ENCODE assay signal across 24 cellular contexts in genomic region chr2:215970425-215970824, GRCh38. TPM values are rescaled to one million over a fixed set of nuclear protein-coding genes. Genes with fewer than 3 reads are reported as not detected.
DNase-seq lines count a peak whose midpoint lies in the region; ATAC-seq and TF ChIP-seq lines count a peak whose summit lies in the region.
"Had no signal": no experiment of that assay in that cellular context is flagged by ENCODE, and none has a peak within 500 bp of the region (broad histone marks: within the 10 kb centered on the region; RNA-seq: fewer than 3 reads in every experiment).

No MANE protein-coding gene starts in this region.

- no peak overlapping the region for H3K4me2 ChIP-seq in smooth muscle cell
- H3K4me2 ChIP-seq: hepatocyte had no signal

- TF ChIP-seq CTCF in foreskin keratinocyte (conservative IDR thresholded peaks at IDR 0.05) (no peak), smooth muscle cell (IDR thresholded peaks at IDR 0.05; ENCODE audit: borderline replicate concordance, insufficient read depth, poor library complexity, severe bottlenecking) (no peak)

- H3K36me3 ChIP-seq in smooth muscle cell (ENCODE audit: low read depth) = no peaks in the 10 kb centered on the region
- H3K36me3 ChIP-seq: esophagus muscularis mucosa, prostate gland, suprapubic skin had no signal

- H3F3A ChIP-seq in smooth muscle cell (ENCODE audit: low read depth) = peaks cover 8% of the 10 kb centered on the region

- H3K36me3 Mint-ChIP-seq in activated CD4-positive, alpha-beta memory T cell treated with anti-CD3 and anti-CD28 coated beads for 36 hours = peaks cover 17% of the 10 kb centered on the region
- H3K36me3 Mint-ChIP-seq in activated CD4-positive, alpha-beta memory T cell treated with anti-CD3 and anti-CD28 coated beads, Interleukin-2, amount 10 ng/mL, durations not matched to agents 7 days and 5 days (ENCODE audit: low read depth) = peaks cover 27% of the 10 kb centered on the region
- peaks cover 11% of the 10 kb centered on the region for H3K36me3 Mint-ChIP-seq in activated T-helper 17 cell treated with anti-CD3 and anti-CD28 coated beads, Interleukin-2, amount 50 U/mL, for 72 hours (ENCODE audit: low read depth)

- ATAC-seq in activated T-helper 17 cell treated with anti-CD3 and anti-CD28 coated beads, Interleukin-2, amount 50 U/mL, for 72 hours (replicated peaks) = peak; percentile 96
- peak; percentile 54 for ATAC-seq in foreskin keratinocyte
- ATAC-seq: HCT116 had no signal

- POLR2A ChIA-PET in activated CD4-positive, alpha-beta memory T cell treated with anti-CD3 and anti-CD28 coated beads for 36 hours (lab: Charles Lee) = interaction anchor here (0.9 kb wide), 1 partner anchor 34 kb away, joined by 3 read pairs; no protein-coding TSS in a partner anchor
- POLR2A ChIA-PET in activated CD4-positive, alpha-beta memory T cell treated with anti-CD3 and anti-CD28 coated beads, Interleukin-2, amount 10 ng/mL, durations not matched to agents 7 days and 5 days (lab: Charles Lee) = interaction anchor here (1.1 kb wide), 1 partner anchor 46 kb away, joined by 3 read pairs; no protein-coding TSS in a partner anchor

- no peak overlapping the region for H3K4me3 Mint-ChIP-seq in activated CD4-positive, alpha-beta memory T cell treated with anti-CD3 and anti-CD28 coated beads for 36 hours
- H3K4me3 Mint-ChIP-seq in activated CD4-positive, alpha-beta memory T cell treated with anti-CD3 and anti-CD28 coated beads, Interleukin-2, amount 10 ng/mL, durations not matched to agents 7 days and 5 days = no peak overlapping the region
- H3K4me3 Mint-ChIP-seq in activated T-helper 17 cell treated with anti-CD3 and anti-CD28 coated beads, Interleukin-2, amount 50 U/mL, for 72 hours = peak overlapping the region; percentile 45
- H3K4me3 Mint-ChIP-seq: CD4-positive, alpha-beta memory T cell; nephron had no signal

- H3K79me2 ChIP-seq in smooth muscle cell (ENCODE audit: low read depth) = peaks cover 4% of the 10 kb centered on the region

- no peaks in the 10 kb centered on the region for H3K27me3 Mint-ChIP-seq in activated CD4-positive, alpha-beta memory T cell treated with anti-CD3 and anti-CD28 coated beads for 36 hours
- no peaks in the 10 kb centered on the region for H3K27me3 Mint-ChIP-seq in activated CD4-positive, alpha-beta memory T cell treated with anti-CD3 and anti-CD28 coated beads, Interleukin-2, amount 10 ng/mL, durations not matched to agents 7 days and 5 days
- no peaks in the 10 kb centered on the region for H3K27me3 Mint-ChIP-seq in activated T-helper 17 cell treated with anti-CD3 and anti-CD28 coated beads, Interleukin-2, amount 50 U/mL, for 72 hours
- H3K27me3 Mint-ChIP-seq: CD4-positive, alpha-beta memory T cell had no signal

- 89% methylated on average over 5 of the region's 5 CpGs for WGBS in smooth muscle cell (ENCODE audit: low lambda C conversion rate)

- H3K4me3 ChIP-seq in smooth muscle cell = no peak overlapping the region
- H3K4me3 ChIP-seq: esophagus muscularis mucosa, hepatocyte, PC-9, prostate gland, suprapubic skin had no signal

- H3K27ac ChIP-seq in foreskin keratinocyte = no peak overlapping the region
- H3K27ac ChIP-seq in smooth muscle cell (ENCODE audit: low read depth) = no peak overlapping the region
- H3K27ac ChIP-seq: esophagus muscularis mucosa, hepatocyte, prostate gland had no signal

- H3K4me1 Mint-ChIP-seq in activated CD4-positive, alpha-beta memory T cell treated with anti-CD3 and anti-CD28 coated beads for 36 hours (ENCODE audit: low read depth) = peaks cover 20% of the 10 kb centered on the region
- H3K4me1 Mint-ChIP-seq in activated CD4-positive, alpha-beta memory T cell treated with anti-CD3 and anti-CD28 coated beads, Interleukin-2, amount 10 ng/mL, durations not matched to agents 7 days and 5 days = peaks cover 51% of the 10 kb centered on the region
- H3K4me1 Mint-ChIP-seq in activated T-helper 17 cell treated with anti-CD3 and anti-CD28 coated beads, Interleukin-2, amount 50 U/mL, for 72 hours = peaks cover 31% of the 10 kb centered on the region
- H3K4me1 Mint-ChIP-seq: nephron had no signal

- peaks cover 3% of the 10 kb centered on the region for H3K9me3 Mint-ChIP-seq in activated CD4-positive, alpha-beta memory T cell treated with anti-CD3 and anti-CD28 coated beads for 36 hours
- peaks cover 3% of the 10 kb centered on the region for H3K9me3 Mint-ChIP-seq in activated CD4-positive, alpha-beta memory T cell treated with anti-CD3 and anti-CD28 coated beads, Interleukin-2, amount 10 ng/mL, durations not matched to agents 7 days and 5 days
- no peaks in the 10 kb centered on the region for H3K9me3 Mint-ChIP-seq in activated T-helper 17 cell treated with anti-CD3 and anti-CD28 coated beads, Interleukin-2, amount 50 U/mL, for 72 hours
- H3K9me3 Mint-ChIP-seq: nephron had no signal

- no peaks in the 10 kb centered on the region for H3K9me3 ChIP-seq in smooth muscle cell (replicated peaks; ENCODE audit: low read depth)
- H3K9me3 ChIP-seq: esophagus muscularis mucosa, prostate gland, suprapubic skin had no signal

- H3K27me3 ChIP-seq in foreskin keratinocyte (no peaks in the 10 kb centered on the region), smooth muscle cell (ENCODE audit: low read depth) (no peaks in the 10 kb centered on the region)
- H3K27me3 ChIP-seq: esophagus muscularis mucosa, hepatocyte, suprapubic skin had no signal

- H2AFZ ChIP-seq in smooth muscle cell (ENCODE audit: low read depth) = no peak overlapping the region
- H2AFZ ChIP-seq: hepatocyte, PC-9 had no signal

- intact Hi-C loops in activated CD4-positive, alpha-beta memory T cell treated with anti-CD3 and anti-CD28 coated beads for 36 hours (cut with micrococcal nuclease) = loop anchor here (1.0 kb wide), 2 partner anchors 12 to 46 kb away; no protein-coding TSS in a partner anchor

- peak overlapping the region; percentile 58 for H3K27ac Mint-ChIP-seq in activated CD4-positive, alpha-beta memory T cell treated with anti-CD3 and anti-CD28 coated beads for 36 hours
- no peak overlapping the region for H3K27ac Mint-ChIP-seq in activated CD4-positive, alpha-beta memory T cell treated with anti-CD3 and anti-CD28 coated beads, Interleukin-2, amount 10 ng/mL, durations not matched to agents 7 days and 5 days
- peak overlapping the region; percentile 58 for H3K27ac Mint-ChIP-seq in activated T-helper 17 cell treated with anti-CD3 and anti-CD28 coated beads, Interleukin-2, amount 50 U/mL, for 72 hours
- H3K27ac Mint-ChIP-seq: CD4-positive, alpha-beta memory T cell; nephron had no signal

- H3K9ac ChIP-seq in smooth muscle cell (ENCODE audit: low read depth) = no peak overlapping the region

- DNase-seq in activated CD4-positive, alpha-beta memory T cell treated with anti-CD3 and anti-CD28 coated beads for 36 hours = peak; percentile 61
- DNase-seq in activated CD4-positive, alpha-beta memory T cell treated with anti-CD3 and anti-CD28 coated beads, Interleukin-2, amount 10 ng/mL, durations not matched to agents 7 days and 5 days = no peak
- DNase-seq in ELR (ENCODE audit: low read depth) (peak; percentile 67), foreskin keratinocyte (peak in 1 of 2 donors; percentile 49), H4 (ENCODE audit: low spot score) (no peak), smooth muscle cell (lab: John Stamatoyannopoulos, UW; ENCODE audit: unreplicated experiment) (no peak)
- no peak for DNase-seq in central memory CD4-positive, alpha-beta T cell
- DNase-seq: CD4-positive, alpha-beta memory T cell; DMS79; Karpas-422; kidney; mesenchymal stem cell; NCI-H1417 treated with DMSO at 0.1 percent for 48 hours; NCI-H774; PC-9; small intestine; T1000 had no signal

- peaks cover 25% of the 10 kb centered on the region for H3K4me1 ChIP-seq in foreskin keratinocyte
- no peaks in the 10 kb centered on the region for H3K4me1 ChIP-seq in smooth muscle cell (ENCODE audit: low read depth)
- H3K4me1 ChIP-seq: prostate gland had no signal

- H4K20me1 ChIP-seq in smooth muscle cell (ENCODE audit: low read depth) = no peaks in the 10 kb centered on the region

- CTCF ChIA-PET in activated CD4-positive, alpha-beta memory T cell treated with anti-CD3 and anti-CD28 coated beads for 36 hours (lab: Charles Lee) = interaction anchor here (0.5 to 1.4 kb wide), 2 partner anchors 53 to 62 kb away, joined by 3 to 8 read pairs; no protein-coding TSS in a partner anchor
- CTCF ChIA-PET in activated CD4-positive, alpha-beta memory T cell treated with anti-CD3 and anti-CD28 coated beads, Interleukin-2, amount 10 ng/mL, durations not matched to agents 7 days and 5 days (lab: Charles Lee) = interaction anchor here (0.6 kb wide), 1 partner anchor 258 kb away, joined by 3 read pairs; no protein-coding TSS in a partner anchor

RNA-seq across cellular contexts. Expression of gene MREG, which starts 42.9 kb away (rescaled TPM):
- total RNA-seq in activated CD4-positive, alpha-beta memory T cell treated with anti-CD3 and anti-CD28 coated beads for 36 hours = 10 to 100 TPM; 10.2 to 10.4 TPM
- total RNA-seq in activated CD4-positive, alpha-beta memory T cell treated with anti-CD3 and anti-CD28 coated beads, Interleukin-2, amount 10 ng/mL, durations not matched to agents 7 days and 5 days = 10 to 100 TPM; 12.6 to 15.1 TPM
- total RNA-seq in activated T-helper 17 cell treated with anti-CD3 and anti-CD28 coated beads, Interleukin-2, amount 50 U/mL, for 72 hours = 10 to 100 TPM in 1 of 2 donors, 1 to 10 TPM in 1; 7.5 to 22.0 TPM
- 23.5 and 25.9 TPM in 2 replicates for total RNA-seq in foreskin keratinocyte
- polyA plus RNA-seq in foreskin keratinocyte = 14.5 and 17.0 TPM in 2 replicates
- total RNA-seq in H4 (2014; rRNA removed; shearing (Covaris generic)) = 5.5 and 8.3 TPM in 2 replicates
- 5.5 and 5.7 TPM in 2 replicates for total RNA-seq in smooth muscle cell
- 1.8 and 2.3 TPM in 2 replicates for polyA plus RNA-seq in smooth muscle cell

Comparison
In these comparisons a context has a peak if more than half of its experiments do, and no peak if none do; other contexts are left out.
1. DNase-seq: peak in activated CD4-positive, alpha-beta memory T cell treated with anti-CD3 and anti-CD28 coated beads for 36 hours (single experiment) and ELR (single experiment); none in activated CD4-positive, alpha-beta memory T cell treated with anti-CD3 and anti-CD28 coated beads, Interleukin-2, amount 10 ng/mL, durations not matched to agents 7 days and 5 days (single experiment), H4 (single experiment), smooth muscle cell (single experiment) and central memory CD4-positive, alpha-beta T cell (single experiment).